In genomic region chr10:110651044-110651958, GRCh38 we compare ENCODE assay signal across 8 cellular contexts. TPM values are rescaled to one million over a fixed set of nuclear protein-coding genes. Genes with fewer than 3 reads are reported as not detected.
DNase-seq lines count a peak whose midpoint lies in the region; ATAC-seq and TF ChIP-seq lines count a peak whose summit lies in the region.

No MANE protein-coding gene starts in this region.

- H3K4me3 ChIP-seq in Loucy (ENCODE audit: low read length, poor library complexity, severe bottlenecking): peak overlapping the region; percentile 16

- H3K36me3 ChIP-seq in Loucy (ENCODE audit: insufficient read depth, low read length): no peaks in the 10 kb centered on the region

- H3F3A ChIP-seq in Loucy (ENCODE audit: low read depth): no peaks in the 10 kb centered on the region

- TF ChIP-seq CTCF in Loucy (conservative IDR thresholded peaks at IDR 0.05; ENCODE audit: low read length): no peak

- H2AFZ ChIP-seq in Loucy (ENCODE audit: low read length): peak overlapping the region; percentile 25

- no peak overlapping the region for H3K9ac ChIP-seq in Loucy (ENCODE audit: low read depth, low read length, poor library complexity, severe bottlenecking)

- DNase-seq in GDM1 (lab: John Stamatoyannopoulos, UW) (peak; percentile 70), fibroblast of peridontal ligament (ENCODE audit: extremely low read depth) (peak; percentile 67), erythroblast (lab: John Stamatoyannopoulos, UW) (no peak), dermis blood vessel endothelial cell (no peak), SIG-M5 (lab: John Stamatoyannopoulos, UW) (no peak), ecto neural progenitor cell (ENCODE audit: low spot score) (no peak)

- peak overlapping the region; percentile 28 for H3K4me2 ChIP-seq in Loucy (ENCODE audit: low read depth, low read length, poor library complexity, severe bottlenecking)

- no peaks in the 10 kb centered on the region for H3K79me2 ChIP-seq in Loucy (ENCODE audit: insufficient read depth, low read length)

- TF ChIP-seq POLR2A in erythroblast (IDR thresholded peaks at IDR 0.05; ENCODE audit: low read length): no peak

- peak; percentile 60 for ATAC-seq in GM21717 (IDR thresholded peaks at IDR 0.05; ENCODE audit: unreplicated experiment)

- no peaks in the 10 kb centered on the region for H3K9me2 ChIP-seq in Loucy (replicated peaks; ENCODE audit: low read depth, low read length)

- no peaks in the 10 kb centered on the region for H4K20me1 ChIP-seq in Loucy (ENCODE audit: insufficient read depth, low read length, poor library complexity, severe bottlenecking)

- H3K4me1 ChIP-seq in Loucy (ENCODE audit: insufficient read depth, low read length, poor library complexity, severe bottlenecking): peaks cover 19% of the 10 kb centered on the region

- no peaks in the 10 kb centered on the region for H3K9me3 ChIP-seq in Loucy (ENCODE audit: insufficient read depth, low read depth, low read length)

- H3K27me3 ChIP-seq in Loucy (ENCODE audit: insufficient read depth, low read length, poor library complexity, severe bottlenecking): no peaks in the 10 kb centered on the region

RNA-seq across cellular contexts. Expression of gene RBM20, which starts 7.2 kb away (rescaled TPM):
- total RNA-seq in dermis blood vessel endothelial cell: 4.6 and 5.3 TPM in 2 replicates

Comparison
In these comparisons a context has a peak if more than half of its experiments do, and no peak if none do; other contexts are left out.
1. DNase-seq: peak in GDM1 (single experiment) and fibroblast of peridontal ligament (single experiment); none in erythroblast (0 of 2), dermis blood vessel endothelial cell (single experiment), SIG-M5 (single experiment) and ecto neural progenitor cell (single experiment).